20 cellular contexts compared by ENCODE assay signal in the genomic region with DNA sequence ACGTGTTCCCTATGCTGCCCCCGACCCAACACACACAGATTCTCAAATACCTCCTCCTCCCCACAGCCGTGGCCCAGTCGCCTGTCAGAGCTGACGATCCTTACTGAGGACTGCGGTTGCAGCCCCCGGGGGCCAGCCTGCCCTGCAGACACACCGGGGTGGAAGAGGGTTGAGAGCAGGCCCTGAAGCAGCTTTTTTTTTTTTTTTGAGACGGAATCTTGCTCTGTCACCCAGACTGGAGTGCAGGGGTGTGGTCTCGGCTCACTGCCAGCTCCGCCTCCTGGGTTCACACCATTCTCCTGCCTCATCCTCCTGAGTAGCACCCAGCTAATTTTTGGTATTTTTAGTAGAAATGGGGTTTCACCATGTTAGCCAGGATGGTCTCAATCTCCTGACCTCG. TPM values are rescaled to one million over a fixed set of nuclear protein-coding genes. Genes with fewer than 3 reads are reported as not detected.
"Had no signal": no experiment of that assay in that cellular context is flagged by ENCODE, and none has a peak within 500 bp of the region (broad histone marks: within the 10 kb centered on the region; RNA-seq: fewer than 3 reads in every experiment).

No MANE protein-coding gene starts in this region.

RNA-seq across cellular contexts. Expression of a gene that starts 11.2 kb away (rescaled TPM):
- total RNA-seq: dermis microvascular lymphatic vessel endothelial cell; endothelial cell of umbilical vein; fibroblast of villous mesenchyme; gastrocnemius medialis; heart right ventricle; liver; lung microvascular endothelial cell; mesenteric fat pad; mononuclear cell; naive thymus-derived CD8-positive, alpha-beta T cell; occipital lobe; prostate gland; renal cortical epithelial cell; spleen; subcutaneous adipose tissue; testis; tibial nerve; upper lobe of right lung; vagina had no signal
- polyA plus RNA-seq: endothelial cell of umbilical vein; esophagus; heart right ventricle; liver; naive thymus-derived CD8-positive, alpha-beta T cell; spleen had no signal

RNA-seq across cellular contexts. Expression of a gene that starts 20.6 kb away (rescaled TPM):
- total RNA-seq: mononuclear cell, vagina had no signal
- polyA plus RNA-seq: naive thymus-derived CD8-positive, alpha-beta T cell had no signal

RNA-seq across cellular contexts. Expression of a gene that starts 40.7 kb away (rescaled TPM):
- total RNA-seq: dermis microvascular lymphatic vessel endothelial cell; endothelial cell of umbilical vein; fibroblast of villous mesenchyme; gastrocnemius medialis; lung microvascular endothelial cell; mononuclear cell; naive thymus-derived CD8-positive, alpha-beta T cell; upper lobe of right lung had no signal
- polyA plus RNA-seq: liver; naive thymus-derived CD8-positive, alpha-beta T cell had no signal
